ENCODE assay signal across 10 cellular contexts in genomic region chr1:228860911-228861829, GRCh38.
DNase-seq lines count a peak whose midpoint lies in the region; FAIRE-seq and TF ChIP-seq lines count a peak whose summit lies in the region.
"Had no signal": no experiment of that assay in that cellular context is flagged by ENCODE, and none has a peak within 500 bp of the region (broad histone marks: within the 10 kb centered on the region; RNA-seq: fewer than 3 reads in every experiment).

No MANE protein-coding gene starts in this region.

- H3K36me3 ChIP-seq in bronchial epithelial cell (ENCODE audit: control insufficient read depth, insufficient read depth, low read length) (no peaks in the 10 kb centered on the region), BE2C (no peaks in the 10 kb centered on the region), MM.1S (replicated peaks; ENCODE audit: insufficient read depth, low read length) (no peaks in the 10 kb centered on the region)
- H3K36me3 ChIP-seq: neutrophil had no signal

- CTCF ChIA-PET in activated naive CD4-positive, alpha-beta T cell treated with anti-CD3 and anti-CD28 coated beads for 36 hours (lab: Charles Lee), result no interaction called here
- CTCF ChIA-PET in activated naive CD4-positive, alpha-beta T cell treated with anti-CD3 and anti-CD28 coated beads, Interleukin-2, amount 10 ng/mL, durations not matched to agents 7 days and 5 days (lab: Charles Lee), result interaction anchor here (0.7 to 1.2 kb wide), 2 partner anchors 127 to 188 kb away, joined by 3 read pairs; no protein-coding TSS in a partner anchor

- peaks cover 20% of the 10 kb centered on the region for H3K4me1 Mint-ChIP-seq in activated naive CD4-positive, alpha-beta T cell treated with anti-CD3 and anti-CD28 coated beads for 36 hours (ENCODE audit: low read depth)
- peaks cover 44% of the 10 kb centered on the region for H3K4me1 Mint-ChIP-seq in activated naive CD4-positive, alpha-beta T cell treated with anti-CD3 and anti-CD28 coated beads, Interleukin-2, amount 10 ng/mL, durations not matched to agents 7 days and 5 days

- H3K4me2 ChIP-seq in MM.1S (ENCODE audit: low read depth, low read length), result no peak overlapping the region

- H2AFZ ChIP-seq in MM.1S (ENCODE audit: low read length), result no peak overlapping the region

- H3F3A ChIP-seq in MM.1S (ENCODE audit: insufficient read depth, low read length), result no peaks in the 10 kb centered on the region

- peaks cover 6% of the 10 kb centered on the region for H3K27me3 ChIP-seq in bronchial epithelial cell (ENCODE audit: control insufficient read depth, insufficient read depth, low read length)
- H3K27me3 ChIP-seq in BE2C, result no peaks in the 10 kb centered on the region
- no peaks in the 10 kb centered on the region for H3K27me3 ChIP-seq in MM.1S (replicated peaks; ENCODE audit: insufficient read depth, low read length)
- H3K27me3 ChIP-seq: neutrophil had no signal

- peak; percentile 36 for FAIRE-seq in bronchial epithelial cell (lab: Jason Lieb, UNC)

- no peak overlapping the region for H3K4me3 Mint-ChIP-seq in activated naive CD4-positive, alpha-beta T cell treated with anti-CD3 and anti-CD28 coated beads for 36 hours
- no peak overlapping the region for H3K4me3 Mint-ChIP-seq in activated naive CD4-positive, alpha-beta T cell treated with anti-CD3 and anti-CD28 coated beads, Interleukin-2, amount 10 ng/mL, durations not matched to agents 7 days and 5 days

- H4K20me1 ChIP-seq in MM.1S (ENCODE audit: insufficient read depth, low read length), result no peaks in the 10 kb centered on the region

- H3K27ac Mint-ChIP-seq in activated naive CD4-positive, alpha-beta T cell treated with anti-CD3 and anti-CD28 coated beads for 36 hours, result no peak overlapping the region
- H3K27ac Mint-ChIP-seq in activated naive CD4-positive, alpha-beta T cell treated with anti-CD3 and anti-CD28 coated beads, Interleukin-2, amount 10 ng/mL, durations not matched to agents 7 days and 5 days, result no peak overlapping the region

- peak; percentile 35 for DNase-seq in activated naive CD4-positive, alpha-beta T cell treated with anti-CD3 and anti-CD28 coated beads for 36 hours
- DNase-seq in activated naive CD4-positive, alpha-beta T cell treated with anti-CD3 and anti-CD28 coated beads, Interleukin-2, amount 10 ng/mL, durations not matched to agents 7 days and 5 days, result no peak
- DNase-seq in HT-29 (ENCODE audit: low spot score) (peak; percentile 71), bronchial epithelial cell (ENCODE audit: low read depth) (peak; percentile 88), renal cortical epithelial cell (ENCODE audit: low read depth) (peak; percentile 96), BE2C (no peak), MM.1S (no peak), NCI-H2196 (lab: John Stamatoyannopoulos, UW; ENCODE audit: unreplicated experiment) (no peak)

- H3K9ac ChIP-seq in MM.1S (ENCODE audit: low read length), result no peak overlapping the region

- no peaks in the 10 kb centered on the region for H3K36me3 Mint-ChIP-seq in activated naive CD4-positive, alpha-beta T cell treated with anti-CD3 and anti-CD28 coated beads for 36 hours (ENCODE audit: low read depth)
- no peaks in the 10 kb centered on the region for H3K36me3 Mint-ChIP-seq in activated naive CD4-positive, alpha-beta T cell treated with anti-CD3 and anti-CD28 coated beads, Interleukin-2, amount 10 ng/mL, durations not matched to agents 7 days and 5 days

- no peaks in the 10 kb centered on the region for H3K79me2 ChIP-seq in MM.1S (ENCODE audit: low read length)

- no peaks in the 10 kb centered on the region for H3K9me3 ChIP-seq in BE2C
- H3K9me3 ChIP-seq in MM.1S (replicated peaks; ENCODE audit: insufficient read depth, low read length), result no peaks in the 10 kb centered on the region
- H3K9me3 ChIP-seq: neutrophil had no signal

- no peak overlapping the region for H3K27ac ChIP-seq in MM.1S (ENCODE audit: low read length)
- H3K27ac ChIP-seq: neutrophil, VCaP had no signal

- H3K4me1 ChIP-seq in BE2C, result peaks cover 26% of the 10 kb centered on the region
- 0 out of 2 replicates have a peak, but pooled peaks cover 4% of the 10 kb centered on the region for H3K4me1 ChIP-seq in MM.1S (ENCODE audit: low read length)

- TF ChIP-seq CTCF in bronchial epithelial cell (IDR thresholded peaks at IDR 0.05; ENCODE audit: insufficient read depth, low read length, severe bottlenecking) (no peak), BE2C (IDR thresholded peaks at IDR 0.05; ENCODE audit: low read depth, low read length) (no peak), MM.1S (IDR thresholded peaks at IDR 0.05; ENCODE audit: low read length) (no peak)

- H3K27me3 Mint-ChIP-seq in activated naive CD4-positive, alpha-beta T cell treated with anti-CD3 and anti-CD28 coated beads for 36 hours (ENCODE audit: low read depth), result no peaks in the 10 kb centered on the region
- H3K27me3 Mint-ChIP-seq in activated naive CD4-positive, alpha-beta T cell treated with anti-CD3 and anti-CD28 coated beads, Interleukin-2, amount 10 ng/mL, durations not matched to agents 7 days and 5 days, result peaks cover 5% of the 10 kb centered on the region

- no peaks in the 10 kb centered on the region for H3K9me2 ChIP-seq in MM.1S (replicated peaks; ENCODE audit: insufficient read depth, low read length)

- H3K4me3 ChIP-seq in bronchial epithelial cell (ENCODE audit: low read depth, low read length), result no peak overlapping the region
- no peak overlapping the region for H3K4me3 ChIP-seq in BE2C (ENCODE audit: low read depth, low read length)
- H3K4me3 ChIP-seq in MM.1S (ENCODE audit: low read length), result no peak overlapping the region

- intact Hi-C loops in activated naive CD4-positive, alpha-beta T cell treated with anti-CD3 and anti-CD28 coated beads for 36 hours (cut with micrococcal nuclease), result no loop called here

- no peaks in the 10 kb centered on the region for H3K9me3 Mint-ChIP-seq in activated naive CD4-positive, alpha-beta T cell treated with anti-CD3 and anti-CD28 coated beads for 36 hours
- H3K9me3 Mint-ChIP-seq in activated naive CD4-positive, alpha-beta T cell treated with anti-CD3 and anti-CD28 coated beads, Interleukin-2, amount 10 ng/mL, durations not matched to agents 7 days and 5 days, result no peaks in the 10 kb centered on the region

Comparison
In these comparisons a context has a peak if more than half of its experiments do, and no peak if none do; other contexts are left out.
1. DNase-seq: peak in activated naive CD4-positive, alpha-beta T cell treated with anti-CD3 and anti-CD28 coated beads for 36 hours (single experiment), HT-29 (single experiment), bronchial epithelial cell (single experiment) and renal cortical epithelial cell (single experiment); none in activated naive CD4-positive, alpha-beta T cell treated with anti-CD3 and anti-CD28 coated beads, Interleukin-2, amount 10 ng/mL, durations not matched to agents 7 days and 5 days (single experiment), BE2C (single experiment), MM.1S (single experiment) and NCI-H2196 (single experiment).